In genomic region chr11:24216488-24216887, GRCh38 we compare ENCODE assay signal across 4 cellular contexts.
TF ChIP-seq lines count a peak whose summit lies in the region.

No MANE protein-coding gene starts in this region.

TF ChIP-seq in HepG2, 621 proteins besides CTCF, POLR2A, EP300 and RAD21:
- TF ChIP-seq MAFF (IDR thresholded peaks at IDR 0.05; ENCODE audit: low read depth, low read length) (peak; percentile 91), ONECUT2 (CRISPR knock-in tag; IDR thresholded peaks at IDR 0.05) (no peak), MAFK (conservative IDR thresholded peaks at IDR 0.05 in 1 of 2, IDR thresholded peaks at IDR 0.05 in 1 of 2; ENCODE audit: low read length in 2 of 2) (peak; percentile 88 to 94)

TF ChIP-seq in A549, 52 proteins besides CTCF, POLR2A, EP300 and RAD21:
- TF ChIP-seq SREBF2 (IDR thresholded peaks at IDR 0.05) (no peak), MAFK (IDR thresholded peaks at IDR 0.05; ENCODE audit: partially characterized antibody) (peak; percentile 89)

TF ChIP-seq in IMR-90, 13 proteins besides CTCF, POLR2A, EP300 and RAD21:
- TF ChIP-seq MAFK (IDR thresholded peaks at IDR 0.05; ENCODE audit: low read depth, low read length) (peak; percentile 94), RCOR1 (IDR thresholded peaks at IDR 0.05; ENCODE audit: insufficient replicate concordance, low read length) (no peak)

TF ChIP-seq in K562, 482 proteins besides CTCF, POLR2A, EP300 and RAD21:
- TF ChIP-seq HLTF (IDR thresholded peaks at IDR 0.05) (no peak), MAFG (tag; conservative IDR thresholded peaks at IDR 0.05) (0 out of 2 replicates have a peak, but pooled peaks have one; percentile 39), MAFK (IDR thresholded peaks at IDR 0.05; ENCODE audit: low read length) (peak; percentile 73), MAFF (IDR thresholded peaks at IDR 0.05; ENCODE audit: low read length) (peak; percentile 70), ZNF316 (IDR thresholded peaks at IDR 0.05) (peak; percentile 68), CBX8 (IDR thresholded peaks at IDR 0.05; ENCODE audit: borderline replicate concordance, extremely low read depth, low read depth, low read length, poor library complexity, severe bottlenecking) (no peak)
